Comparison of ENCODE assay signal across 8 cellular contexts in genomic region chr17:28041068-28041843, GRCh38. TPM values are rescaled to one million over a fixed set of nuclear protein-coding genes. Genes with fewer than 3 reads are reported as not detected.
DNase-seq lines count a peak whose midpoint lies in the region; ATAC-seq, FAIRE-seq and TF ChIP-seq lines count a peak whose summit lies in the region.

No MANE protein-coding gene starts in this region.

- H3K4me2 ChIP-seq in keratinocyte (ENCODE audit: control insufficient read depth, extremely low read depth, insufficient read depth, low read depth, low read length), result peak overlapping the region; percentile 50

- no peak overlapping the region for H3K27ac ChIP-seq in keratinocyte (ENCODE audit: control insufficient read depth, insufficient read depth, low read length)

- peaks cover 42% of the 10 kb centered on the region for H3K79me2 ChIP-seq in keratinocyte (ENCODE audit: control insufficient read depth, insufficient read depth, low read length)

- peak overlapping the region; percentile 84 for H3K27ac Mint-ChIP-seq in chondrocyte (ENCODE audit: unreplicated experiment)

- no peaks in the 10 kb centered on the region for H4K20me1 ChIP-seq in keratinocyte (ENCODE audit: control insufficient read depth, extremely low read depth, insufficient read depth, low read length)

- FAIRE-seq in keratinocyte (lab: Jason Lieb, UNC), result peak; percentile 71

- peaks cover 49% of the 10 kb centered on the region for H3K4me1 Mint-ChIP-seq in chondrocyte (ENCODE audit: low read depth)

- H3K4me1 ChIP-seq in keratinocyte (ENCODE audit: control insufficient read depth, extremely low read depth, insufficient read depth, low read length), result peaks cover 22% of the 10 kb centered on the region

- peak overlapping the region; percentile 70 for H3K9ac ChIP-seq in keratinocyte (ENCODE audit: control insufficient read depth, extremely low read depth, insufficient read depth, low read length)

- H3K4me3 ChIP-seq in keratinocyte (ENCODE audit: control insufficient read depth in 2 of 3, extremely low read depth in 1 of 3, insufficient read depth in 2 of 3, low read depth in 1 of 3, low read length in 3 of 3), result peak overlapping the region; percentile 24 to 91 (median 68)

- H3K4me3 Mint-ChIP-seq in chondrocyte (ENCODE audit: unreplicated experiment), result peak overlapping the region; percentile 82

- peaks cover 2% of the 10 kb centered on the region for H3K9me1 ChIP-seq in keratinocyte (ENCODE audit: control insufficient read depth, extremely low read depth, insufficient read depth, low read length)

- H2AFZ ChIP-seq in keratinocyte (ENCODE audit: control insufficient read depth, low read length), result peak overlapping the region; percentile 71

- dilution Hi-C loops in keratinocyte (cut with MboI; ENCODE audit: extremely low pct_ligation_motif_present, low sequenced_read_pairs), result no loop called here

- TF ChIP-seq CTCF in chondrocyte (IDR thresholded peaks at IDR 0.05), result no peak
- no peak for TF ChIP-seq CTCF in keratinocyte (optimal IDR thresholded peaks at IDR 0.05 in 1 of 3, IDR thresholded peaks at IDR 0.05 in 1 of 3, conservative IDR thresholded peaks at IDR 0.05 in 1 of 3; ENCODE audit: extremely low read depth in 1 of 3, insufficient read depth in 2 of 3, low read length in 3 of 3)

- H3K9me3 ChIP-seq in keratinocyte (ENCODE audit: control insufficient read depth, low read depth, low read length), result no peaks in the 10 kb centered on the region

- no peaks in the 10 kb centered on the region for H3K36me3 Mint-ChIP-seq in chondrocyte (ENCODE audit: low read depth)

- H3K36me3 ChIP-seq in keratinocyte (ENCODE audit: control insufficient read depth in 2 of 2, extremely low read depth in 1 of 2, insufficient read depth in 2 of 2, low read length in 2 of 2), result peaks cover 3 to 9% of the 10 kb centered on the region in 2 experiments

- no peaks in the 10 kb centered on the region for H3K27me3 ChIP-seq in keratinocyte (ENCODE audit: control insufficient read depth, extremely low read depth, insufficient read depth, low read length)

- ATAC-seq in HG03432 (IDR thresholded peaks at IDR 0.05; ENCODE audit: unreplicated experiment), result peak; percentile 90

- H3K9me3 Mint-ChIP-seq in chondrocyte (ENCODE audit: low read depth), result no peaks in the 10 kb centered on the region

- TF ChIP-seq POLR2A in GM19193 (IDR thresholded peaks at IDR 0.05; ENCODE audit: extremely low read depth, insufficient read depth, insufficient read length), result peak; percentile 84

- H3K27me3 Mint-ChIP-seq in chondrocyte (ENCODE audit: low read depth), result no peaks in the 10 kb centered on the region

- DNase-seq in Ammon's horn (ENCODE audit: low spot score), result peak; percentile 100
- DNase-seq in NCI-H460 (ENCODE audit: extremely low read depth, low read depth), result peak; percentile 99
- peak; percentile 98 for DNase-seq in activated CD4-positive, alpha-beta T cell treated with anti-CD3 and anti-CD28 coated beads for 1 hour
- peak; percentile 100 for DNase-seq in chondrocyte (ENCODE audit: low spot score)
- peak; percentile 96 for DNase-seq in keratinocyte (ENCODE audit: low read depth, low spot score)
- DNase-seq in stimulated activated CD4-positive, alpha-beta T cell treated with anti-CD3 and anti-CD28 coated beads, Interleukin-15, amount 100 ng/mL, for 1 hour (ENCODE audit: low read depth in 1 of 2, low spot score in 1 of 2), result peak; percentile 96 to 99

RNA-seq across cellular contexts. Expression of gene NLK, which starts 1.2 kb away (rescaled TPM):
- 11.3 and 13.0 TPM in 2 replicates for total RNA-seq in NCI-H460 (2014; rRNA removed; shearing (Covaris generic))
- 18.1 and 25.8 TPM in 2 replicates for polyA plus RNA-seq in NCI-H460 (2014; cell fraction: nucleus; rRNA removed)
- 11.8 to 14.5 TPM (median 12.9 TPM) in 3 replicates for total RNA-seq in chondrocyte
- 12.8 to 21.4 TPM (median 20.9 TPM) in 3 replicates for polyA plus RNA-seq in keratinocyte
- polyA plus RNA-seq in keratinocyte (2011; ENCODE audit: low read depth), result 2.5 TPM
- 7.8 and 16.3 TPM in 2 replicates for polyA plus RNA-seq in keratinocyte (2011; cell fraction: cytosol; rRNA removed)
- polyA plus RNA-seq in keratinocyte (2011; cell fraction: nucleus; rRNA removed), result 24.3 and 25.3 TPM in 2 replicates
- polyA plus RNA-seq in keratinocyte (2012; ENCODE audit: low replicate concordance), result 7.4 and 9.5 TPM in 2 replicates
- polyA minus RNA-seq in keratinocyte, result 22.9 to 47.5 TPM (median 24.4 TPM) in 3 replicates
- 13.6 TPM for polyA minus RNA-seq in keratinocyte (2011; cell fraction: cytosol; rRNA and poly(A)+ RNA removed)
- polyA minus RNA-seq in keratinocyte (2011; cell fraction: nucleus; rRNA and poly(A)+ RNA removed), result 29.8 and 41.3 TPM in 2 replicates
